Comparison of ENCODE assay signal across 8 cellular contexts in genomic region chr12:103841690-103842584, GRCh38. TPM values are rescaled to one million over a fixed set of nuclear protein-coding genes. Genes with fewer than 3 reads are reported as not detected.
DNase-seq lines count a peak whose midpoint lies in the region; ATAC-seq, FAIRE-seq and TF ChIP-seq lines count a peak whose summit lies in the region.

No MANE protein-coding gene starts in this region.

- TF ChIP-seq CTCF in keratinocyte (optimal IDR thresholded peaks at IDR 0.05 in 1 of 3, IDR thresholded peaks at IDR 0.05 in 1 of 3, conservative IDR thresholded peaks at IDR 0.05 in 1 of 3; ENCODE audit: extremely low read depth in 1 of 3, insufficient read depth in 2 of 3, low read length in 3 of 3): no peak

- dilution Hi-C loops in keratinocyte (cut with MboI; ENCODE audit: extremely low pct_ligation_motif_present, low sequenced_read_pairs): no loop called here

- H3K27me3 Mint-ChIP-seq in CD4-positive, alpha-beta memory T cell: no peaks in the 10 kb centered on the region
- no peaks in the 10 kb centered on the region for H3K27me3 Mint-ChIP-seq in T-helper 17 cell

- H3K4me3 Mint-ChIP-seq in CD4-positive, alpha-beta memory T cell: peak overlapping the region; percentile 78 to 89 (median 82)
- H3K4me3 Mint-ChIP-seq in T-helper 17 cell: peak overlapping the region; percentile 93

- H3K9me3 ChIP-seq in CD4-positive, alpha-beta memory T cell (ENCODE audit: control insufficient read depth in 1 of 2, low read length in 2 of 2): no peaks in the 10 kb centered on the region
- H3K9me3 ChIP-seq in MG63 (no peaks in the 10 kb centered on the region), T-helper 17 cell (ENCODE audit: control insufficient read depth, low read length, poor library complexity, severe bottlenecking) (no peaks in the 10 kb centered on the region), keratinocyte (ENCODE audit: control insufficient read depth, low read depth, low read length) (no peaks in the 10 kb centered on the region)

- H3K4me2 ChIP-seq in keratinocyte (ENCODE audit: control insufficient read depth, extremely low read depth, insufficient read depth, low read depth, low read length): peak overlapping the region; percentile 89

- H3K79me2 ChIP-seq in keratinocyte (ENCODE audit: control insufficient read depth, insufficient read depth, low read length): peaks cover 40% of the 10 kb centered on the region

- peaks cover 2% of the 10 kb centered on the region for H4K20me1 ChIP-seq in keratinocyte (ENCODE audit: control insufficient read depth, extremely low read depth, insufficient read depth, low read length)

- peak overlapping the region; percentile 64 for H3K9ac ChIP-seq in keratinocyte (ENCODE audit: control insufficient read depth, extremely low read depth, insufficient read depth, low read length)

- peaks cover 6 to 26% (median 13%) of the 10 kb centered on the region in 4 donors for H3K4me1 Mint-ChIP-seq in CD4-positive, alpha-beta memory T cell
- H3K4me1 Mint-ChIP-seq in T-helper 17 cell: peaks cover 14% of the 10 kb centered on the region

- intact Hi-C loops in CD4-positive, alpha-beta memory T cell (cut with micrococcal nuclease): loop anchor here (1.0 to 5.0 kb wide), 4 partner anchors 88 to 1265 kb away; partner anchors contain the start of genes C12orf42, HSP90B1, TDG and WASHC4

- H3K4me3 ChIP-seq in CD4-positive, alpha-beta memory T cell (ENCODE audit: low read length in 2 of 2): peak overlapping the region in 1 of 2 donors; percentile 63
- peak overlapping the region; percentile 93 for H3K4me3 ChIP-seq in MG63
- H3K4me3 ChIP-seq in keratinocyte (ENCODE audit: control insufficient read depth in 2 of 3, extremely low read depth in 1 of 3, insufficient read depth in 2 of 3, low read depth in 1 of 3, low read length in 3 of 3): peak overlapping the region; percentile 60 to 75 (median 68)

- POLR2A ChIA-PET in CD4-positive, alpha-beta memory T cell (lab: Charles Lee; ENCODE audit: partially characterized antibody): interaction anchor here (0.7 to 3.1 kb wide), 6 partner anchors 9 to 1394 kb away, joined by 3 to 28 read pairs (median 4); partner anchors contain the start of genes APPL2, HSP90B1 and NFYB

- peaks cover 3% of the 10 kb centered on the region in 2 donors for H3K36me3 Mint-ChIP-seq in CD4-positive, alpha-beta memory T cell
- H3K36me3 Mint-ChIP-seq in T-helper 17 cell (ENCODE audit: low read depth): no peaks in the 10 kb centered on the region

- peaks cover 14% of the 10 kb centered on the region for H3K4me1 ChIP-seq in CD4-positive, alpha-beta memory T cell (ENCODE audit: insufficient read depth, low read length)
- peaks cover 22% of the 10 kb centered on the region for H3K4me1 ChIP-seq in keratinocyte (ENCODE audit: control insufficient read depth, extremely low read depth, insufficient read depth, low read length)

- H3K36me3 ChIP-seq in CD4-positive, alpha-beta memory T cell (ENCODE audit: insufficient read depth, low read length): no peaks in the 10 kb centered on the region
- H3K36me3 ChIP-seq in MG63 (peaks cover 2% of the 10 kb centered on the region; the same call in 1 of the 2 replicates), keratinocyte (ENCODE audit: control insufficient read depth in 2 of 2, extremely low read depth in 1 of 2, insufficient read depth in 2 of 2, low read length in 2 of 2) (peaks cover 0 to 1% of the 10 kb centered on the region in 2 experiments)

- H3K27me3 ChIP-seq in CD4-positive, alpha-beta memory T cell (ENCODE audit: insufficient read depth, low read length): no peaks in the 10 kb centered on the region
- H3K27me3 ChIP-seq in MG63 (no peaks in the 10 kb centered on the region), keratinocyte (ENCODE audit: control insufficient read depth, extremely low read depth, insufficient read depth, low read length) (no peaks in the 10 kb centered on the region)

- H3K27ac ChIP-seq in CD4-positive, alpha-beta memory T cell (ENCODE audit: low read depth, low read length): peak overlapping the region; percentile 35
- H3K27ac ChIP-seq in keratinocyte (ENCODE audit: control insufficient read depth, insufficient read depth, low read length): peak overlapping the region; percentile 55

- H3K9me1 ChIP-seq in keratinocyte (ENCODE audit: control insufficient read depth, extremely low read depth, insufficient read depth, low read length): no peaks in the 10 kb centered on the region

- peak in 4 of 5 donors; percentile 9 to 64 (median 12) for DNase-seq in CD4-positive, alpha-beta memory T cell
- DNase-seq in MG63: peak; percentile 97
- DNase-seq in T-helper 17 cell: peak; percentile 9 to 16 (median 14)
- peak; percentile 64 to 97 for DNase-seq in T47D (ENCODE audit: low read depth in 1 of 2, low spot score in 1 of 2)
- peak; percentile 89 for DNase-seq in keratinocyte (ENCODE audit: low read depth, low spot score)
- peak; percentile 12 to 15 for DNase-seq in stimulated activated CD4-positive, alpha-beta T cell treated with anti-CD3 and anti-CD28 coated beads, Interleukin-2, amount 100 ng/mL, for 48 hours
- DNase-seq in NCI-H2107 (lab: John Stamatoyannopoulos, UW): no peak

- CTCF ChIA-PET in CD4-positive, alpha-beta memory T cell (lab: Charles Lee; ENCODE audit: partially characterized antibody): interaction anchor here (1.0 kb wide), 1 partner anchor 12 kb away, joined by 3 read pairs; no protein-coding TSS in a partner anchor

- H3K27ac Mint-ChIP-seq in CD4-positive, alpha-beta memory T cell: peak overlapping the region; percentile 69 to 90 (median 84)
- H3K27ac Mint-ChIP-seq in T-helper 17 cell: peak overlapping the region; percentile 57

- H2AFZ ChIP-seq in keratinocyte (ENCODE audit: control insufficient read depth, low read length): no peak overlapping the region

- peak; percentile 97 for FAIRE-seq in keratinocyte (lab: Jason Lieb, UNC)

- ATAC-seq in GM21576 (IDR thresholded peaks at IDR 0.05; ENCODE audit: unreplicated experiment) (peak; percentile 10), T-helper 17 cell (no peak)

- in situ Hi-C loops in T47D (cut with HindIII; ENCODE audit: low pct_unique_long_range_greater_than_20kb, low sequenced_read_pairs): no loop called here

- no peaks in the 10 kb centered on the region for H3K9me3 Mint-ChIP-seq in CD4-positive, alpha-beta memory T cell

RNA-seq across cellular contexts. Expression of gene NT5DC3, which starts 0.9 kb away (rescaled TPM):
- 1 to 10 TPM; 6.1 to 6.8 TPM for total RNA-seq in CD4-positive, alpha-beta memory T cell
- 1 to 10 TPM; 1.2 to 1.3 TPM for polyA plus RNA-seq in CD4-positive, alpha-beta memory T cell
- total RNA-seq in MG63 (2014; rRNA removed; shearing (Covaris generic); ENCODE audit: low replicate concordance): 10.9 and 11.8 TPM in 2 replicates
- total RNA-seq in T-helper 17 cell: 1 to 10 TPM; 6.5 to 8.3 TPM
- polyA plus RNA-seq in keratinocyte: 10.7 to 14.6 TPM (median 12.8 TPM) in 3 replicates
- polyA plus RNA-seq in keratinocyte (2011; ENCODE audit: low read depth): 7.0 TPM
- polyA plus RNA-seq in keratinocyte (2011; cell fraction: cytosol; rRNA removed): 8.7 and 10.7 TPM in 2 replicates
- 38.7 and 45.8 TPM in 2 replicates for polyA plus RNA-seq in keratinocyte (2011; cell fraction: nucleus; rRNA removed)
- polyA plus RNA-seq in keratinocyte (2012; ENCODE audit: low replicate concordance): 8.5 and 15.2 TPM in 2 replicates
- 25.3 to 35.2 TPM (median 26.9 TPM) in 3 replicates for polyA minus RNA-seq in keratinocyte
- polyA minus RNA-seq in keratinocyte (2011; cell fraction: cytosol; rRNA and poly(A)+ RNA removed): 17.1 TPM
- 29.3 and 63.4 TPM in 2 replicates for polyA minus RNA-seq in keratinocyte (2011; cell fraction: nucleus; rRNA and poly(A)+ RNA removed)
